ENCODE assay signal across 1 cellular context in genomic region chr3:128151758-128152274, GRCh38.
TF ChIP-seq lines count a peak whose summit lies in the region.

No MANE protein-coding gene starts in this region.

TF ChIP-seq in GM23338, 12 proteins besides CTCF, POLR2A, EP300 and RAD21:
- no peak for TF ChIP-seq ZNF114 (CRISPR knock-in tag; IDR thresholded peaks at IDR 0.05)
- TF ChIP-seq POLR2AphosphoS5 (IDR thresholded peaks at IDR 0.05; ENCODE audit: low read depth) = no peak
- no peak for TF ChIP-seq EZH2phosphoT487 (IDR thresholded peaks at IDR 0.05; ENCODE audit: unreplicated experiment)
- TF ChIP-seq NANOG (IDR thresholded peaks at IDR 0.05; ENCODE audit: borderline replicate concordance) = no peak
- no peak for TF ChIP-seq STAT1 (IDR thresholded peaks at IDR 0.05; ENCODE audit: unreplicated experiment)
- TF ChIP-seq JUNB (IDR thresholded peaks at IDR 0.05; ENCODE audit: unreplicated experiment) = no peak
- TF ChIP-seq, protein P1, sequence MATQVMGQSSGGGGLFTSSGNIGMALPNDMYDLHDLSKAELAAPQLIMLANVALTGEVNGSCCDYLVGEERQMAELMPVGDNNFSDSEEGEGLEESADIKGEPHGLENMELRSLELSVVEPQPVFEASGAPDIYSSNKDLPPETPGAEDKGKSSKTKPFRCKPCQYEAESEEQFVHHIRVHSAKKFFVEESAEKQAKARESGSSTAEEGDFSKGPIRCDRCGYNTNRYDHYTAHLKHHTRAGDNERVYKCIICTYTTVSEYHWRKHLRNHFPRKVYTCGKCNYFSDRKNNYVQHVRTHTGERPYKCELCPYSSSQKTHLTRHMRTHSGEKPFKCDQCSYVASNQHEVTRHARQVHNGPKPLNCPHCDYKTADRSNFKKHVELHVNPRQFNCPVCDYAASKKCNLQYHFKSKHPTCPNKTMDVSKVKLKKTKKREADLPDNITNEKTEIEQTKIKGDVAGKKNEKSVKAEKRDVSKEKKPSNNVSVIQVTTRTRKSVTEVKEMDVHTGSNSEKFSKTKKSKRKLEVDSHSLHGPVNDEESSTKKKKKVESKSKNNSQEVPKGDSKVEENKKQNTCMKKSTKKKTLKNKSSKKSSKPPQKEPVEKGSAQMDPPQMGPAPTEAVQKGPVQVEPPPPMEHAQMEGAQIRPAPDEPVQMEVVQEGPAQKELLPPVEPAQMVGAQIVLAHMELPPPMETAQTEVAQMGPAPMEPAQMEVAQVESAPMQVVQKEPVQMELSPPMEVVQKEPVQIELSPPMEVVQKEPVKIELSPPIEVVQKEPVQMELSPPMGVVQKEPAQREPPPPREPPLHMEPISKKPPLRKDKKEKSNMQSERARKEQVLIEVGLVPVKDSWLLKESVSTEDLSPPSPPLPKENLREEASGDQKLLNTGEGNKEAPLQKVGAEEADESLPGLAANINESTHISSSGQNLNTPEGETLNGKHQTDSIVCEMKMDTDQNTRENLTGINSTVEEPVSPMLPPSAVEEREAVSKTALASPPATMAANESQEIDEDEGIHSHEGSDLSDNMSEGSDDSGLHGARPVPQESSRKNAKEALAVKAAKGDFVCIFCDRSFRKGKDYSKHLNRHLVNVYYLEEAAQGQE (IDR thresholded peaks at IDR 0.05; ENCODE audit: unreplicated experiment) = no peak
- TF ChIP-seq EZH2 (IDR thresholded peaks at IDR 0.05; ENCODE audit: low read depth, unreplicated experiment) = no peak
- TF ChIP-seq, protein P2, sequence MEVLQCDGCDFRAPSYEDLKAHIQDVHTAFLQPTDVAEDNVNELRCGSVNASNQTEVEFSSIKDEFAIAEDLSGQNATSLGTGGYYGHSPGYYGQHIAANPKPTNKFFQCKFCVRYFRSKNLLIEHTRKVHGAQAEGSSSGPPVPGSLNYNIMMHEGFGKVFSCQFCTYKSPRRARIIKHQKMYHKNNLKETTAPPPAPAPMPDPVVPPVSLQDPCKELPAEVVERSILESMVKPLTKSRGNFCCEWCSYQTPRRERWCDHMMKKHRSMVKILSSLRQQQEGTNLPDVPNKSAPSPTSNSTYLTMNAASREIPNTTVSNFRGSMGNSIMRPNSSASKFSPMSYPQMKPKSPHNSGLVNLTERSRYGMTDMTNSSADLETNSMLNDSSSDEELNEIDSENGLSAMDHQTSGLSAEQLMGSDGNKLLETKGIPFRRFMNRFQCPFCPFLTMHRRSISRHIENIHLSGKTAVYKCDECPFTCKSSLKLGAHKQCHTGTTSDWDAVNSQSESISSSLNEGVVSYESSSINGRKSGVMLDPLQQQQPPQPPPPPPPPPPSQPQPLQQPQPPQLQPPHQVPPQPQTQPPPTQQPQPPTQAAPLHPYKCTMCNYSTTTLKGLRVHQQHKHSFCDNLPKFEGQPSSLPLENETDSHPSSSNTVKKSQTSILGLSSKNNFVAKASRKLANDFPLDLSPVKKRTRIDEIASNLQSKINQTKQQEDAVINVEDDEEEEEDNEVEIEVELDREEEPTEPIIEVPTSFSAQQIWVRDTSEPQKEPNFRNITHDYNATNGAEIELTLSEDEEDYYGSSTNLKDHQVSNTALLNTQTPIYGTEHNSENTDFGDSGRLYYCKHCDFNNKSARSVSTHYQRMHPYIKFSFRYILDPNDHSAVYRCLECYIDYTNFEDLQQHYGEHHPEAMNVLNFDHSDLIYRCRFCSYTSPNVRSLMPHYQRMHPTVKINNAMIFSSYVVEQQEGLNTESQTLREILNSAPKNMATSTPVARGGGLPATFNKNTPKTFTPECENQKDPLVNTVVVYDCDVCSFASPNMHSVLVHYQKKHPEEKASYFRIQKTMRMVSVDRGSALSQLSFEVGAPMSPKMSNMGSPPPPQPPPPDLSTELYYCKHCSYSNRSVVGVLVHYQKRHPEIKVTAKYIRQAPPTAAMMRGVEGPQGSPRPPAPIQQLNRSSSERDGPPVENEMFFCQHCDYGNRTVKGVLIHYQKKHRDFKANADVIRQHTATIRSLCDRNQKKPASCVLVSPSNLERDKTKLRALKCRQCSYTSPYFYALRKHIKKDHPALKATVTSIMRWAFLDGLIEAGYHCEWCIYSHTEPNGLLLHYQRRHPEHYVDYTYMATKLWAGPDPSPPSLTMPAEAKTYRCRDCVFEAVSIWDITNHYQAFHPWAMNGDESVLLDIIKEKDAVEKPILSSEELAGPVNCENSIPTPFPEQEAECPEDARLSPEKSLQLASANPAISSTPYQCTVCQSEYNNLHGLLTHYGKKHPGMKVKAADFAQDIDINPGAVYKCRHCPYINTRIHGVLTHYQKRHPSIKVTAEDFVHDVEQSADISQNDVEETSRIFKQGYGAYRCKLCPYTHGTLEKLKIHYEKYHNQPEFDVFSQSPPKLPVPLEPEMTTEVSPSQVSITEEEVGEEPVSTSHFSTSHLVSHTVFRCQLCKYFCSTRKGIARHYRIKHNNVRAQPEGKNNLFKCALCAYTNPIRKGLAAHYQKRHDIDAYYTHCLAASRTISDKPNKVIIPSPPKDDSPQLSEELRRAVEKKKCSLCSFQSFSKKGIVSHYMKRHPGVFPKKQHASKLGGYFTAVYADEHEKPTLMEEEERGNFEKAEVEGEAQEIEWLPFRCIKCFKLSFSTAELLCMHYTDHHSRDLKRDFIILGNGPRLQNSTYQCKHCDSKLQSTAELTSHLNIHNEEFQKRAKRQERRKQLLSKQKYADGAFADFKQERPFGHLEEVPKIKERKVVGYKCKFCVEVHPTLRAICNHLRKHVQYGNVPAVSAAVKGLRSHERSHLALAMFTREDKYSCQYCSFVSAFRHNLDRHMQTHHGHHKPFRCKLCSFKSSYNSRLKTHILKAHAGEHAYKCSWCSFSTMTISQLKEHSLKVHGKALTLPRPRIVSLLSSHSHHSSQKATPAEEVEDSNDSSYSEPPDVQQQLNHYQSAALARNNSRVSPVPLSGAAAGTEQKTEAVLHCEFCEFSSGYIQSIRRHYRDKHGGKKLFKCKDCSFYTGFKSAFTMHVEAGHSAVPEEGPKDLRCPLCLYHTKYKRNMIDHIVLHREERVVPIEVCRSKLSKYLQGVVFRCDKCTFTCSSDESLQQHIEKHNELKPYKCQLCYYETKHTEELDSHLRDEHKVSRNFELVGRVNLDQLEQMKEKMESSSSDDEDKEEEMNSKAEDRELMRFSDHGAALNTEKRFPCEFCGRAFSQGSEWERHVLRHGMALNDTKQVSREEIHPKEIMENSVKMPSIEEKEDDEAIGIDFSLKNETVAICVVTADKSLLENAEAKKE (CRISPR knock-in tag; IDR thresholded peaks at IDR 0.05) = no peak
- no peak for TF ChIP-seq ZNF331 (CRISPR knock-in tag; IDR thresholded peaks at IDR 0.05; ENCODE audit: low read depth)
- TF ChIP-seq ETS1 (IDR thresholded peaks at IDR 0.05) = no peak
- no peak for TF ChIP-seq CREB1 (CRISPR knock-in tag; IDR thresholded peaks at IDR 0.05; ENCODE audit: low read depth)
